8 cellular contexts compared by ENCODE assay signal in genomic region chr10:17206210-17206709, GRCh38. TPM values are rescaled to one million over a fixed set of nuclear protein-coding genes. Genes with fewer than 3 reads are reported as not detected.
DNase-seq lines count a peak whose midpoint lies in the region; ATAC-seq, FAIRE-seq and TF ChIP-seq lines count a peak whose summit lies in the region.

No MANE protein-coding gene starts in this region.

- H3K27ac ChIP-seq in spleen, result peak overlapping the region in 3 of 8 donors; percentile 35 to 57 (median 43)

- H3K4me1 ChIP-seq in spleen, result peaks cover 0 to 55% (median 21%) of the 10 kb centered on the region in 6 donors

- DNase-seq in endothelial cell (ENCODE audit: low spot score), result no peak
- DNase-seq in urothelium cell line (ENCODE audit: low spot score), result no peak
- DNase-seq in spleen, result no peak
- DNase-seq in COR-L47 (lab: John Stamatoyannopoulos, UW), result no peak
- no peak for DNase-seq in head of caudate nucleus

- peak overlapping the region; percentile 80 for H3K27ac Mint-ChIP-seq in T-helper 1 cell treated with Interleukin-12 subunit alpha and Interleukin-12 subunit beta and Interleukin-4 antibody, amounts not matched to agents 30 μg/mL and 1 μg/mL, for 36 hours
- peak overlapping the region; percentile 6 for H3K27ac Mint-ChIP-seq in endothelial cell (ENCODE audit: unreplicated experiment)

- no peaks in the 10 kb centered on the region for H3K9me3 Mint-ChIP-seq in T-helper 1 cell treated with Interleukin-12 subunit alpha and Interleukin-12 subunit beta and Interleukin-4 antibody, amounts not matched to agents 30 μg/mL and 1 μg/mL, for 36 hours
- no peaks in the 10 kb centered on the region for H3K9me3 Mint-ChIP-seq in endothelial cell (ENCODE audit: unreplicated experiment)

- H3K4me3 Mint-ChIP-seq in T-helper 1 cell treated with Interleukin-12 subunit alpha and Interleukin-12 subunit beta and Interleukin-4 antibody, amounts not matched to agents 30 μg/mL and 1 μg/mL, for 36 hours, result peak overlapping the region; percentile 29
- H3K4me3 Mint-ChIP-seq in endothelial cell (ENCODE audit: unreplicated experiment), result no peak overlapping the region

- TF ChIP-seq CTCF in endothelial cell (IDR thresholded peaks at IDR 0.05; ENCODE audit: unreplicated experiment) (no peak), spleen (IDR thresholded peaks at IDR 0.05 in 8 of 11, conservative IDR thresholded peaks at IDR 0.05 in 3 of 11) (no peak)

- H3K36me3 Mint-ChIP-seq in T-helper 1 cell treated with Interleukin-12 subunit alpha and Interleukin-12 subunit beta and Interleukin-4 antibody, amounts not matched to agents 30 μg/mL and 1 μg/mL, for 36 hours (ENCODE audit: low read depth), result peaks cover 2% of the 10 kb centered on the region
- no peaks in the 10 kb centered on the region for H3K36me3 Mint-ChIP-seq in endothelial cell (ENCODE audit: low read depth, unreplicated experiment)

- H3K4me3 ChIP-seq in spleen, result no peak overlapping the region

- H3K27me3 ChIP-seq in spleen (replicated peaks in 1 of 7), result no peaks in the 10 kb centered on the region

- no peaks in the 10 kb centered on the region for H3K27me3 Mint-ChIP-seq in T-helper 1 cell treated with Interleukin-12 subunit alpha and Interleukin-12 subunit beta and Interleukin-4 antibody, amounts not matched to agents 30 μg/mL and 1 μg/mL, for 36 hours (ENCODE audit: low read depth)
- H3K27me3 Mint-ChIP-seq in endothelial cell (ENCODE audit: unreplicated experiment), result peaks cover 5% of the 10 kb centered on the region

- TF ChIP-seq POLR2A in GM18505 (IDR thresholded peaks at IDR 0.05; ENCODE audit: borderline replicate concordance, extremely low read depth, insufficient read depth, insufficient read length) (no peak), spleen (IDR thresholded peaks at IDR 0.05) (no peak)

- intact Hi-C loops in spleen (cut with DNase I; ENCODE audit: low total_unique reads), result no loop called here
- intact Hi-C loops in head of caudate nucleus (cut with DNase I), result no loop called here

- ATAC-seq in GM18505 (IDR thresholded peaks at IDR 0.05; ENCODE audit: unreplicated experiment) (peak; percentile 36), HG02943 (IDR thresholded peaks at IDR 0.05; ENCODE audit: low read depth, unreplicated experiment) (peak; percentile 53)

- H3K4me1 Mint-ChIP-seq in T-helper 1 cell treated with Interleukin-12 subunit alpha and Interleukin-12 subunit beta and Interleukin-4 antibody, amounts not matched to agents 30 μg/mL and 1 μg/mL, for 36 hours (ENCODE audit: low read depth), result peaks cover 39% of the 10 kb centered on the region
- peaks cover 31% of the 10 kb centered on the region for H3K4me1 Mint-ChIP-seq in endothelial cell (ENCODE audit: unreplicated experiment)

- no peaks in the 10 kb centered on the region for H3K9me3 ChIP-seq in spleen

- WGBS in spleen, 5 donors, result 49 to 61% (median 55%) methylated on average over 7 of the region's 7 CpGs

- H3K36me3 ChIP-seq in spleen, result no peaks in the 10 kb centered on the region

- peak; percentile 74 for FAIRE-seq in urothelium cell line (lab: Jason Lieb, UNC)

RNA-seq across cellular contexts. Expression of gene TRDMT1, which starts 4.8 kb away (rescaled TPM):
- total RNA-seq in endothelial cell (ENCODE audit: unreplicated experiment) (17.7 TPM), spleen (10 to 100 TPM in 6 of 7 donors, 1 to 10 TPM in 1; 9.6 to 40.0 (median 16.3) TPM)
- 1 to 10 TPM; 1.6 to 3.1 (median 2.3) TPM for polyA plus RNA-seq in spleen

RNA-seq across cellular contexts. Expression of gene VIM, which starts 21.8 kb away (rescaled TPM):
- 6,235 TPM for total RNA-seq in endothelial cell (ENCODE audit: unreplicated experiment)
- total RNA-seq in spleen, result 1,000 to 10,000 TPM; 1,061 to 2,377 (median 1,594) TPM
- polyA plus RNA-seq in spleen, result 100 to 1,000 TPM; 510 to 672 (median 660) TPM
